ENCODE assay signal across 1 cellular context in the genomic region with DNA sequence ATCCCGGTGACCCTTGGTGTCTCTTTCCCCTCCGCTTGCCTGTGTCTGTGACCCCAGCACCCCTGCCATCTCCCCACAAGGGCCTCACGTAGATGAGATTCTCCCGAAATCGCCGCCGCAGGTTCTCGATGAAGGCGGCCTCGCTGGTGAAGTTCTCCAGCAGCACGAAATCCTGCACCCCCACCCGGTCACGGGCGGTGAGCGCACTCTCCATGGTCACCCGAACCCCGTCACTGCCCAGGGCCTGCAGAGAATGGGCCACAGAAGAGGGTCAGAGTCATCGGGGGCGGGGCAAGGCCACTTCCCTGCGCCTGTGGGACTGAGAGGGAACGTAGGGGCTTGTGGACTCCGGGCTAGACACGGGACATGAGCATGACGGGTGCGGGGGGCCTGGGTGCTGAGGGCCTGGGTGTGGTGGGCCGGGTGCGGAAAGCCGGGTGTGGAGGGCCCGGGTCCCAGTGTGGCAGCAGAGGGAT.
TF ChIP-seq lines count a peak whose summit lies in the region.

No MANE protein-coding gene starts in this region.

TF ChIP-seq in HepG2, 621 proteins besides CTCF, POLR2A, EP300 and RAD21:
- 0 out of 2 replicates have a peak, but pooled peaks have one; percentile 26 for TF ChIP-seq ZNF274 (CRISPR knock-in tag; IDR thresholded peaks at IDR 0.05)
- TF ChIP-seq NRL (CRISPR knock-in tag; IDR thresholded peaks at IDR 0.05; ENCODE audit: borderline replicate concordance), result peak; percentile 43; the same call in 1 of the 2 replicates
- TF ChIP-seq, protein P1, sequence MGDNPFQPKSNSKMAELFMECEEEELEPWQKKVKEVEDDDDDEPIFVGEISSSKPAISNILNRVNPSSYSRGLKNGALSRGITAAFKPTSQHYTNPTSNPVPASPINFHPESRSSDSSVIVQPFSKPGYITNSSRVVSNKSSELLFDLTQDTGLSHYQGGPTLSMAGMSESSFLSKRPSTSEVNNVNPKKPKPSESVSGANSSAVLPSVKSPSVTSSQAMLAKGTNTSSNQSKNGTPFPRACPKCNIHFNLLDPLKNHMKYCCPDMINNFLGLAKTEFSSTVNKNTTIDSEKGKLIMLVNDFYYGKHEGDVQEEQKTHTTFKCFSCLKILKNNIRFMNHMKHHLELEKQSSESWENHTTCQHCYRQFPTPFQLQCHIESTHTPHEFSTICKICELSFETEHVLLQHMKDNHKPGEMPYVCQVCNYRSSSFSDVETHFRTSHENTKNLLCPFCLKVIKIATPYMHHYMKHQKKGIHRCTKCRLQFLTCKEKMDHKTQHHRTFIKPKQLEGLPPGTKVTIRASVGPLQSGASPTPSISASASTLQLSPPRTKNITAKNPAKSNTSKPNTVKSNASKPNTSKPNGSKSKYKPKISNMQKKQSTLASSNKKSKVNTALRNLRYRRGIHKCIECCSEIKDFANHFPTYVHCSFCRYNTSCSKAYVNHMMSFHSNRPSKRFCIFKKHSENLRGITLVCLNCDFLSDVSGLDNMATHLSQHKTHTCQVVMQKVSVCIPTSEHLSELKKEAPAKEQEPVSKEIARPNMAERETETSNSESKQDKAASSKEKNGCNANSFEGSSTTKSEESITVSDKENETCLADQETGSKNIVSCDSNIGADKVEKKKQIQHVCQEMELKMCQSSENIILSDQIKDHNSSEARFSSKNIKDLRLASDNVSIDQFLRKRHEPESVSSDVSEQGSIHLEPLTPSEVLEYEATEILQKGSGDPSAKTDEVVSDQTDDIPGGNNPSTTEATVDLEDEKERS (CRISPR knock-in tag; IDR thresholded peaks at IDR 0.05), result no peak
- TF ChIP-seq ZZZ3 (CRISPR knock-in tag; IDR thresholded peaks at IDR 0.05; ENCODE audit: borderline replicate concordance), result no peak
- TF ChIP-seq CENPBD1 (CRISPR knock-in tag; IDR thresholded peaks at IDR 0.05; ENCODE audit: borderline replicate concordance, low read depth), result no peak
- TF ChIP-seq MYPOP (CRISPR knock-in tag; IDR thresholded peaks at IDR 0.05), result no peak
- 0 out of 2 replicates have a peak, but pooled peaks have one; percentile 24 for TF ChIP-seq MTA1 (CRISPR knock-in tag; IDR thresholded peaks at IDR 0.05; ENCODE audit: borderline replicate concordance)
- TF ChIP-seq AGO1 (IDR thresholded peaks at IDR 0.05; ENCODE audit: low read depth, low read length, poor library complexity, severe bottlenecking), result peak; percentile 2
- TF ChIP-seq AGO2 (optimal IDR thresholded peaks at IDR 0.05; ENCODE audit: low read depth, low read length), result peak; percentile 13
- TF ChIP-seq ZBTB7B (CRISPR knock-in tag; IDR thresholded peaks at IDR 0.05), result no peak
- no peak for TF ChIP-seq MED1 (CRISPR knock-in tag; IDR thresholded peaks at IDR 0.05)
- TF ChIP-seq ZBTB4 (CRISPR knock-in tag; IDR thresholded peaks at IDR 0.05; ENCODE audit: borderline replicate concordance), result 0 out of 2 replicates have a peak, but pooled peaks have one; percentile 57
- no peak for TF ChIP-seq ZMYM2 (CRISPR knock-in tag; IDR thresholded peaks at IDR 0.05)
- TF ChIP-seq CBFB (CRISPR knock-in tag; IDR thresholded peaks at IDR 0.05), result no peak
- TF ChIP-seq ISL2 (CRISPR knock-in tag; IDR thresholded peaks at IDR 0.05), result no peak
- no peak for TF ChIP-seq NONO (IDR thresholded peaks at IDR 0.05)
- no peak for TF ChIP-seq NONO (CRISPR knock-in tag; conservative IDR thresholded peaks at IDR 0.05)
